In genomic region chr17:16915752-16916556, GRCh38 we compare ENCODE assay signal across 8 cellular contexts. TPM values are rescaled to one million over a fixed set of nuclear protein-coding genes. Genes with fewer than 3 reads are reported as not detected.
DNase-seq lines count a peak whose midpoint lies in the region; ATAC-seq and TF ChIP-seq lines count a peak whose summit lies in the region.

No MANE protein-coding gene starts in this region.

- ATAC-seq in GM18907 (IDR thresholded peaks at IDR 0.05; ENCODE audit: unreplicated experiment) (no peak), GM19328 (IDR thresholded peaks at IDR 0.05; ENCODE audit: unreplicated experiment) (no peak)

- H3K4me3 ChIP-seq in LNCaP clone FGC (ENCODE audit: low read depth, low read length) (no peak overlapping the region), WI38 (ENCODE audit: low read depth, low read length) (no peak overlapping the region)

- TF ChIP-seq CTCF in LNCaP clone FGC (IDR thresholded peaks at IDR 0.05; ENCODE audit: control insufficient read depth, extremely low read depth, insufficient read depth) (peak; percentile 37), WI38 (IDR thresholded peaks at IDR 0.05; ENCODE audit: low read depth, low read length) (peak; percentile 69)

- intact Hi-C loops in posterior vena cava (cut with DNase I), result no loop called here

- peak; percentile 85 for DNase-seq in 8988T
- DNase-seq in GM03348 (ENCODE audit: low spot score), result peak; percentile 72
- DNase-seq in LNCaP clone FGC (ENCODE audit: low read depth), result no peak
- DNase-seq in foreskin melanocyte, result peak; percentile 16
- DNase-seq in posterior vena cava (ENCODE audit: low spot score), result peak; percentile 83

RNA-seq across cellular contexts. Expression of gene TNFRSF13B, which starts 56.0 kb away (rescaled TPM):
- total RNA-seq in posterior vena cava, result not detected
